1 cellular context compared by ENCODE assay signal in the genomic region with DNA sequence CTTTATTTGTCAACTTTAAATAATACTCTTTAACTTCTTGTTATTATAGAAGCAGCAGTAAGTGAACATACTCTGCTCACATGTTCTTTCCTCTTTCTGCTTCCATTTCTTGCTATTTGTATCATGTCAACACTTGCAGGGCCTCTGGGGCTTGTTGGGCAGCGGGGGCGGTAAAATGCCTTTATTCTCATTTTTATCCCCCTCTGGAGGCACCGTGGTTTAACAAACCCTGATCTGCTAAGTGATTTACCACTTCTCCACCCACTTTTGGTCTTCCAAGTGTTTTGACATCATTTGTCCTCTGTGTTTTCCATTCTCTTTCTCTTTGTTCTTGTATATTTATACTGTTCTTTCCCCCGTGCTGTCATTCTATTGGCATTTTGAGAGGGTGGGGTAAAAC.
TF ChIP-seq lines count a peak whose summit lies in the region.

No MANE protein-coding gene starts in this region.

TF ChIP-seq in HCT116, 20 proteins besides CTCF, POLR2A, EP300 and RAD21 (continued from another document):
- TF ChIP-seq SRF (IDR thresholded peaks at IDR 0.05; ENCODE audit: low read depth): no peak
TF ChIP-seq in HCT116: peak in this region for 2.
